In genomic region chr1:248837794-248838356, GRCh38 we compare ENCODE assay signal across 8 cellular contexts.
DNase-seq lines count a peak whose midpoint lies in the region; ATAC-seq and TF ChIP-seq lines count a peak whose summit lies in the region.

ZNF672 (plus strand) TSS chr1:248838224; CDS start chr1:248847275, 9,051 bp downstream.

- DNase-seq in AG08395 (ENCODE audit: low spot score) (peak; percentile 98), NCI-H2227 (lab: John Stamatoyannopoulos, UW; ENCODE audit: unreplicated experiment) (peak; percentile 99), T47D (ENCODE audit: low read depth in 1 of 2, low spot score in 1 of 2) (peak; percentile 87 to 99)

- no peak for TF ChIP-seq CTCF in VCaP (conservative IDR thresholded peaks at IDR 0.05)

- no peaks in the 10 kb centered on the region for H3K9me3 ChIP-seq in iPS-20b (ENCODE audit: insufficient read depth, low read depth, low read length)

- H3K4me3 ChIP-seq in iPS-20b (ENCODE audit: low read length) (peak within 1 kb of the TSS; percentile 86), skin epidermis (peak within 1 kb of the TSS; percentile 69 to 99 (median 97))

- H3K36me3 ChIP-seq in iPS-20b (ENCODE audit: insufficient read depth, low read depth, low read length): peaks cover 4% of the 10 kb centered on the region; the same call in 1 of the 2 replicates

- H3K27ac ChIP-seq in VCaP: peak within 1 kb of the TSS; percentile 96
- H3K27ac ChIP-seq in iPS-20b (ENCODE audit: low read length): peak within 1 kb of the TSS; percentile 75
- H3K27ac ChIP-seq in skin epidermis: peak within 1 kb of the TSS; percentile 95 to 100 (median 100)

- peaks cover 12% of the 10 kb centered on the region; the same call in 1 of the 2 replicates for H3K27me3 ChIP-seq in iPS-20b (ENCODE audit: insufficient read depth, low read length)

- in situ Hi-C loops in T47D (cut with HindIII; ENCODE audit: low pct_unique_long_range_greater_than_20kb, low sequenced_read_pairs): no loop called here

- ATAC-seq in GM18909 (IDR thresholded peaks at IDR 0.05; ENCODE audit: poor library complexity, unreplicated experiment) (peak; percentile 85), HG03159 (IDR thresholded peaks at IDR 0.05; ENCODE audit: unreplicated experiment) (peak; percentile 84)

- H3K4me1 ChIP-seq in iPS-20b (ENCODE audit: insufficient read depth, low read length): no peaks in the 10 kb centered on the region

- H3K9ac ChIP-seq in iPS-20b (ENCODE audit: low read depth, low read length): peak within 1 kb of the TSS; percentile 85

Comparison
In these comparisons a context has a peak if more than half of its experiments do, and no peak if none do; other contexts are left out.
1. Peak in every context shown above with its lines: DNase-seq, ATAC-seq, H3K4me3 ChIP-seq and H3K27ac ChIP-seq.